ENCODE assay signal across 1 cellular context in genomic region chr11:36455658-36456111, GRCh38.
TF ChIP-seq lines count a peak whose summit lies in the region.

No MANE protein-coding gene starts in this region.

TF ChIP-seq in GM23338, 12 proteins besides CTCF, POLR2A, EP300 and RAD21 (continued from another document):
- TF ChIP-seq ZNF462 (CRISPR knock-in tag; IDR thresholded peaks at IDR 0.05) = no peak
